ENCODE assay signal across 1 cellular context in the genomic region with DNA sequence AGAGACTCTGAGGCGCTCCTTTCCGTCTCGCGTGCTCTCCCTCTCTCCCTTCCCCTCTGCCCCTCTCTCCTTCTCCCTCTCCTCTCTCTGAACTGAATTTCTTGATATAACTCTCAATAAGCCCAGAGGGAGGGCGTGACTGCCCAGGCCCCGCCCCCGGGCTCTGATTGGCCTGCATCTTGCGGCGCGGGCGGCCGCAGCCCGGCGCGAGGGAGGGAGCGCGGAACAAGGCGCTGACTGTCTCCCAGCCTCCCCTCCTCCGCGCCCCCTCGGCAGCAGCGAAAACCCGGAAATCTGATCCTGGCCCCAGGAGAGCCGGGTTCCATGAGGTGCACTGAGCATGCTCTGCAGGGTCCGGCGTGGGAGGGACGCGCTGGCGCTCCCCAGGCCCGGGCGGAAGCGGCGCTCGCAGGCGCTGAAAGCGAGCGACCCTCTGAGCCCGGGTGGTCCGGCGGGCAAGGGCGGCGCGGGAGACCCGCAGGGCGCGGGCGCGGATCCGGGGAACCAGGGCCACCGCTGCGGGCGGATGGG.
TF ChIP-seq lines count a peak whose summit lies in the region.

PCDH9 (minus strand) TSS at position 94 of the 531 bp plus-strand sequence. CDS start 1,896 bp downstream, outside the sequence.

TF ChIP-seq in SK-N-SH treated with all-trans-retinoic acid at 6 μM for 48 hours, 23 proteins besides CTCF, POLR2A, EP300 and RAD21 (continued from another document):
- no peak for TF ChIP-seq ZFP30 (CRISPR knock-in tag; IDR thresholded peaks at IDR 0.05)
